Comparison of ENCODE assay signal across 1 cellular context in the genomic region with DNA sequence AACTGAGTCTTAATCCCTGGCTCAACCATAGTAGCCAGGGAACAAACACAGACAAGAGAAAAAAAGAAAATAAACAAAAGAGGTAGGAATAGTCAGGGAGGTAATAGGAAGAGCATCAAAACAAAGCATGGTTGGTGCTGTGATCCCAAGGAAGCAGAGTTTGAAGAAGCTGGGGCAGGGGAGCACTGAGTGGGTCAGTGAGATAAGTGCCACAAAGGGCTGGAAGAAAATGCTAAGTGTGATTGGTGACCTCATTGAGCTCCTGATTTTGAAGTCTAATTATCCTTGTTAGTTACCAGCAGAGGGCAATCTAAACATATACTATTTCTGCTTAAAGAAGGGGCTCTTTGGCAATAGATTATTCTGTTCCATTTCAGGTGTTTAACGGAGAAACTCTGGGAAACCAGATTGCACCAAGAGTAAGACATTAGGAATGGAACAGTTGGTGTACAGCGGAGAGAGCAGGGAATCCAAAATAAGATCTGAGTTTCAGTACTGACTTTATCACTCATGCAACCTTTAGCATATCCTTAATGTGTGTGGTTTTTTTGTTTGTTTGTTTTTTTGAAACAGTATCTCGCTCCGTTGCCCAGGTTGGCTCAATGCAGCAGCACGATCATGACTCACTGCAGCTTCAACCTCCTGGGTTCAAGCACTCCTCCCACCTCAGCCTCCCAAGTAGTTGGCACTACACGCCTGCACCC.
TF ChIP-seq lines count a peak whose summit lies in the region.

No MANE protein-coding gene starts in this region.

TF ChIP-seq in WTC11, 78 proteins besides CTCF, POLR2A, EP300 and RAD21 (continued from another document):
- TF ChIP-seq MLX (CRISPR knock-in tag; IDR thresholded peaks at IDR 0.05) (no peak), ZNF317 (CRISPR knock-in tag; IDR thresholded peaks at IDR 0.05; ENCODE audit: borderline replicate concordance, low read depth) (no peak), ZNF671 (CRISPR knock-in tag; IDR thresholded peaks at IDR 0.05) (no peak), OVOL2 (CRISPR knock-in tag; IDR thresholded peaks at IDR 0.05; ENCODE audit: borderline replicate concordance) (no peak), RELA (CRISPR knock-in tag; IDR thresholded peaks at IDR 0.05; ENCODE audit: borderline replicate concordance) (no peak), ESRRA (CRISPR knock-in tag; IDR thresholded peaks at IDR 0.05; ENCODE audit: borderline replicate concordance) (no peak), IRF2 (CRISPR knock-in tag; IDR thresholded peaks at IDR 0.05; ENCODE audit: borderline replicate concordance, low read depth) (no peak)
- TF ChIP-seq, protein P1, sequence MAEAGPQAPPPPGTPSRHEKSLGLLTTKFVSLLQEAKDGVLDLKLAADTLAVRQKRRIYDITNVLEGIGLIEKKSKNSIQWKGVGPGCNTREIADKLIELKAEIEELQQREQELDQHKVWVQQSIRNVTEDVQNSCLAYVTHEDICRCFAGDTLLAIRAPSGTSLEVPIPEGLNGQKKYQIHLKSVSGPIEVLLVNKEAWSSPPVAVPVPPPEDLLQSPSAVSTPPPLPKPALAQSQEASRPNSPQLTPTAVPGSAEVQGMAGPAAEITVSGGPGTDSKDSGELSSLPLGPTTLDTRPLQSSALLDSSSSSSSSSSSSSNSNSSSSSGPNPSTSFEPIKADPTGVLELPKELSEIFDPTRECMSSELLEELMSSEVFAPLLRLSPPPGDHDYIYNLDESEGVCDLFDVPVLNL (CRISPR knock-in tag; IDR thresholded peaks at IDR 0.05; ENCODE audit: borderline replicate concordance, low read depth) = no peak
